In the genomic region with DNA sequence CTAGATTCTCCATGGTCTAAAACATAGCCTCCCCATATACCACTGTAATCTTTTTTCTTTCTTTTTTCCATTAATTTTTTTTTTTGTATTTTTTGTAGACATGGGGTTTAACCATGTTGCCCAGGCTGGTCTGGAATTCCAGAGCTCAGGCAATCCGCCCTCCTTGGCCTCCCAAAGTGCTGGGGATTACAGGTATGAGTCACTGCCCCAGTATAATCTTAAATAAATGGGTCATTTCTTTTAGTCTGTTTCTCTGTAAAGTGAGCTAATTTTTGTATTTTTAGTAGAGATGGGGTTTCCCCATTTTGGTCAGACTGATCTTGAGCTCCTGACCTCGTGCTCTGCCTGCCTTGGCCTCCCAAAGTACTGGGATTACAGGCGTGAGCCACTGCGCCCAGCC, we compare ENCODE assay signal across 19 cellular contexts. TPM values are rescaled to one million over a fixed set of nuclear protein-coding genes. Genes with fewer than 3 reads are reported as not detected.
A peak's percentile ranks its signal among the peaks of the same experiment; 100 is the strongest.
DNase-seq lines count a peak whose midpoint lies in the region; ATAC-seq and TF ChIP-seq lines count a peak whose summit lies in the region.
"Had no signal": no experiment of that assay in that cellular context is flagged by ENCODE, and none has a peak within 500 bp of the region (broad histone marks: within the 10 kb centered on the region; RNA-seq: fewer than 3 reads in every experiment).

No MANE protein-coding gene starts in this region.

- WGBS in lower leg skin, 2 donors = 71 to 80% methylated on average over 4 of the region's 4 CpGs

- DNase-seq in T-helper 2 cell treated with Interferon-gamma antibody and Interleukin-4, amounts not matched to agents 5 μg/mL and 100 μg/mL, for 36 hours (ENCODE audit: low spot score) = peak; percentile 16
- no peak for DNase-seq in T-helper 2 cell
- peak; percentile 62 for DNase-seq in amniotic epithelial cell (ENCODE audit: low read depth)
- DNase-seq in retinal pigment epithelial cell (ENCODE audit: low read depth) = peak; percentile 52
- DNase-seq in lower leg skin (ENCODE audit: low spot score in 2 of 2) = no peak
- DNase-seq in HAP-1 (ENCODE audit: low spot score in 2 of 2) = no peak
- DNase-seq: activated CD4-positive, CD25-positive, alpha-beta regulatory T cell; anterior cingulate cortex; DMS53; immature natural killer cell; NCI-H2171; right cardiac atrium; RPMI8226; T-helper 1 cell had no signal

- no peaks in the 10 kb centered on the region for H3K9me3 Mint-ChIP-seq in T-helper 2 cell treated with Interferon-gamma antibody and Interleukin-4, amounts not matched to agents 5 μg/mL and 100 μg/mL, for 36 hours
- H3K9me3 Mint-ChIP-seq: GM23338, immature natural killer cell, memory B cell had no signal

- TF ChIP-seq CTCF in retinal pigment epithelial cell (conservative IDR thresholded peaks at IDR 0.05; ENCODE audit: low read depth, low read length) = no peak
- no peak for TF ChIP-seq CTCF in lower leg skin (IDR thresholded peaks at IDR 0.05)

- no peak overlapping the region for H3K4me3 Mint-ChIP-seq in T-helper 2 cell treated with Interferon-gamma antibody and Interleukin-4, amounts not matched to agents 5 μg/mL and 100 μg/mL, for 36 hours
- H3K4me3 Mint-ChIP-seq: GM23338, immature natural killer cell, memory B cell had no signal

- H3K36me3 Mint-ChIP-seq in T-helper 2 cell treated with Interferon-gamma antibody and Interleukin-4, amounts not matched to agents 5 μg/mL and 100 μg/mL, for 36 hours (ENCODE audit: low read depth) = no peaks in the 10 kb centered on the region
- H3K36me3 Mint-ChIP-seq: immature natural killer cell, memory B cell had no signal

- H3K4me1 ChIP-seq in HAP-1 = peaks cover 6% of the 10 kb centered on the region

- no peak overlapping the region for H3K27ac Mint-ChIP-seq in T-helper 2 cell treated with Interferon-gamma antibody and Interleukin-4, amounts not matched to agents 5 μg/mL and 100 μg/mL, for 36 hours
- H3K27ac Mint-ChIP-seq: GM23338, immature natural killer cell, memory B cell had no signal

- intact Hi-C loops in lower leg skin (cut with DNase I; ENCODE audit: low total_unique reads) = no loop called here

- H3K36me3 ChIP-seq in HAP-1 (replicated peaks) = no peaks in the 10 kb centered on the region

- no peaks in the 10 kb centered on the region for H3K9me3 ChIP-seq in HAP-1

- H3K4me1 Mint-ChIP-seq in T-helper 2 cell treated with Interferon-gamma antibody and Interleukin-4, amounts not matched to agents 5 μg/mL and 100 μg/mL, for 36 hours (ENCODE audit: low read depth) = peaks cover 6% of the 10 kb centered on the region
- H3K4me1 Mint-ChIP-seq: immature natural killer cell, memory B cell had no signal

- H3K4me3 ChIP-seq in retinal pigment epithelial cell (ENCODE audit: low read length) (no peak overlapping the region), lower leg skin (ENCODE audit: low read depth, poor library complexity, severe bottlenecking) (no peak overlapping the region), HAP-1 (no peak overlapping the region)
- H3K4me3 ChIP-seq: GM23338 had no signal

- ATAC-seq in HG02571 (IDR thresholded peaks at IDR 0.05; ENCODE audit: unreplicated experiment) (peak; percentile 53), GM18511 (IDR thresholded peaks at IDR 0.05; ENCODE audit: unreplicated experiment) (no peak)
- ATAC-seq: GM23338, HepG2, right cardiac atrium had no signal

- H3K27me3 Mint-ChIP-seq in T-helper 2 cell treated with Interferon-gamma antibody and Interleukin-4, amounts not matched to agents 5 μg/mL and 100 μg/mL, for 36 hours (ENCODE audit: low read depth) = no peaks in the 10 kb centered on the region
- H3K27me3 Mint-ChIP-seq: memory B cell had no signal

- no peak for TF ChIP-seq POLR2A in lower leg skin (IDR thresholded peaks at IDR 0.05)

- peaks cover 11% of the 10 kb centered on the region for H3K27me3 ChIP-seq in HAP-1 (ENCODE audit: low read depth)

- in situ Hi-C loops in HAP-1 (cut with MboI; ENCODE audit: low sequenced_read_pairs) = no loop called here

RNA-seq across cellular contexts. Expression of gene NME1, which starts 5.7 kb away (rescaled TPM):
- total RNA-seq in lower leg skin = 10 to 100 TPM; 18.1 to 42.8 (median 27.0) TPM

RNA-seq across cellular contexts. Expression of gene NME2, which starts 18.6 kb away (rescaled TPM):
- 100 to 1,000 TPM; 338 to 534 (median 488) TPM for total RNA-seq in lower leg skin

RNA-seq across cellular contexts. Expression of gene SPAG9, which starts 27.0 kb away (rescaled TPM):
- 100 to 1,000 TPM in 1 of 4 donors, 10 to 100 TPM in 3; 63.7 to 106 (median 69.3) TPM for total RNA-seq in lower leg skin

Comparison
In these comparisons a context has a peak if more than half of its experiments do, and no peak if none do; other contexts are left out.
1. DNase-seq: peak in T-helper 2 cell treated with Interferon-gamma antibody and Interleukin-4, amounts not matched to agents 5 μg/mL and 100 μg/mL, for 36 hours (single experiment), amniotic epithelial cell (single experiment) and retinal pigment epithelial cell (single experiment); none in T-helper 2 cell (0 of 5), lower leg skin (0 of 2) and HAP-1 (0 of 2).